Comparison of ENCODE assay signal across 1 cellular context in genomic region chr4:138114434-138114833, GRCh38.
TF ChIP-seq lines count a peak whose summit lies in the region.

No MANE protein-coding gene starts in this region.

TF ChIP-seq in GM12878, 131 proteins besides CTCF, POLR2A, EP300 and RAD21 (continued from another document):
- no peak for TF ChIP-seq E2F4 (IDR thresholded peaks at IDR 0.05; ENCODE audit: low read depth, low read length)
- TF ChIP-seq SKIL (IDR thresholded peaks at IDR 0.05; ENCODE audit: low read depth, poor library complexity, severe bottlenecking) = no peak
- TF ChIP-seq TCF12 (IDR thresholded peaks at IDR 0.05; ENCODE audit: low read depth, low read length) = no peak
- TF ChIP-seq DPF2 (IDR thresholded peaks at IDR 0.05) = peak; percentile 52; the same call in 1 of the 2 replicates
- TF ChIP-seq E2F8 (IDR thresholded peaks at IDR 0.05; ENCODE audit: low read depth, partially characterized antibody) = no peak
- no peak for TF ChIP-seq NR2C1 (IDR thresholded peaks at IDR 0.05)
- peak; percentile 54; the same call in 1 of the 2 replicates for TF ChIP-seq PKNOX1 (IDR thresholded peaks at IDR 0.05)
- TF ChIP-seq RCOR1 (conservative IDR thresholded peaks at IDR 0.05; ENCODE audit: low read depth, low read length) = no peak
- no peak for TF ChIP-seq CEBPB (IDR thresholded peaks at IDR 0.05; ENCODE audit: borderline replicate concordance in 1 of 2, low read depth in 2 of 2, low read length in 2 of 2)
- TF ChIP-seq ZBTB11 (CRISPR knock-in tag; IDR thresholded peaks at IDR 0.05) = no peak
- TF ChIP-seq YBX1 (IDR thresholded peaks at IDR 0.05) = no peak
- 0 out of 2 replicates have a peak, but pooled peaks have one; percentile 13 for TF ChIP-seq IRF4 (IDR thresholded peaks at IDR 0.05; ENCODE audit: low read depth, low read length)
- no peak for TF ChIP-seq HCFC1 (IDR thresholded peaks at IDR 0.05; ENCODE audit: low read length)
- TF ChIP-seq NFIC (IDR thresholded peaks at IDR 0.05; ENCODE audit: low read depth, low read length) = 0 out of 2 replicates have a peak, but pooled peaks have one; percentile 22
- TF ChIP-seq TARDBP (IDR thresholded peaks at IDR 0.05; ENCODE audit: borderline replicate concordance) = no peak
- no peak for TF ChIP-seq EZH2 (IDR thresholded peaks at IDR 0.05; ENCODE audit: borderline replicate concordance, control insufficient read depth, low read depth, low read length)
- TF ChIP-seq BRCA1 (IDR thresholded peaks at IDR 0.05; ENCODE audit: low read depth, low read length) = no peak
- no peak for TF ChIP-seq ATF7 (IDR thresholded peaks at IDR 0.05; ENCODE audit: low read depth)
- TF ChIP-seq MEF2B (IDR thresholded peaks at IDR 0.05; ENCODE audit: partially characterized antibody, poor library complexity, severe bottlenecking) = no peak
- peak; percentile 36 to 51; a peak in 2 of 4 replicates for TF ChIP-seq IKZF2 (IDR thresholded peaks at IDR 0.05)
- TF ChIP-seq FOXM1 (IDR thresholded peaks at IDR 0.05; ENCODE audit: low read depth, low read length) = no peak
- no peak for TF ChIP-seq STAT3 (IDR thresholded peaks at IDR 0.05; ENCODE audit: low read depth, low read length)
- TF ChIP-seq EED (IDR thresholded peaks at IDR 0.05; ENCODE audit: low read depth) = 0 out of 2 replicates have a peak, but pooled peaks have one; percentile 28
- TF ChIP-seq TAF1 (IDR thresholded peaks at IDR 0.05; ENCODE audit: borderline replicate concordance, low read depth, low read length) = no peak
- TF ChIP-seq GABPA (IDR thresholded peaks at IDR 0.05; ENCODE audit: low read depth) = no peak
- TF ChIP-seq PAX5 (IDR thresholded peaks at IDR 0.05; ENCODE audit: borderline replicate concordance, low read depth, low read length) = peak; percentile 79
- no peak for TF ChIP-seq MTA2 (IDR thresholded peaks at IDR 0.05; ENCODE audit: low read depth)
- TF ChIP-seq BCL11A (IDR thresholded peaks at IDR 0.05; ENCODE audit: low read depth, low read length) = 0 out of 2 replicates have a peak, but pooled peaks have one; percentile 25
- peak; percentile 90 for TF ChIP-seq SPI1 (IDR thresholded peaks at IDR 0.05; ENCODE audit: borderline replicate concordance, insufficient read depth, low read depth, low read length)
- TF ChIP-seq ATF3 (IDR thresholded peaks at IDR 0.05; ENCODE audit: borderline replicate concordance, extremely low read depth, low read depth, low read length) = no peak
- TF ChIP-seq SRF (IDR thresholded peaks at IDR 0.05; ENCODE audit: low read depth in 2 of 2, low read length in 2 of 2) = no peak
- TF ChIP-seq RELB (IDR thresholded peaks at IDR 0.05; ENCODE audit: low read depth) = peak; percentile 17; the same call in 1 of the 2 replicates
- no peak for TF ChIP-seq RELA (IDR thresholded peaks at IDR 0.05; ENCODE audit: borderline replicate concordance, partially characterized antibody)
- no peak for TF ChIP-seq BMI1 (IDR thresholded peaks at IDR 0.05; ENCODE audit: borderline replicate concordance)
- TF ChIP-seq CBFB (IDR thresholded peaks at IDR 0.05; ENCODE audit: low read depth) = no peak
- TF ChIP-seq YY1 (IDR thresholded peaks at IDR 0.05; ENCODE audit: low read depth, low read length) = no peak
- TF ChIP-seq KAT2A (conservative IDR thresholded peaks at IDR 0.05; ENCODE audit: control insufficient read depth, low read depth, low read length) = no peak
